2 cellular contexts compared by ENCODE assay signal in genomic region chr17:82177276-82177675, GRCh38.
TF ChIP-seq lines count a peak whose summit lies in the region.

No MANE protein-coding gene starts in this region.

TF ChIP-seq in HepG2, 621 proteins besides CTCF, POLR2A, EP300 and RAD21:
- no peak for TF ChIP-seq HDAC2 (CRISPR knock-in tag; IDR thresholded peaks at IDR 0.05)
- no peak for TF ChIP-seq ZNF704 (CRISPR knock-in tag; IDR thresholded peaks at IDR 0.05; ENCODE audit: borderline replicate concordance)
- TF ChIP-seq ZNF260 (CRISPR knock-in tag; IDR thresholded peaks at IDR 0.05; ENCODE audit: borderline replicate concordance, low read depth): no peak
- TF ChIP-seq CBX5 (CRISPR knock-in tag; IDR thresholded peaks at IDR 0.05; ENCODE audit: borderline replicate concordance): no peak
- no peak for TF ChIP-seq MTF1 (CRISPR knock-in tag; IDR thresholded peaks at IDR 0.05)
- no peak for TF ChIP-seq ZNF18 (CRISPR knock-in tag; IDR thresholded peaks at IDR 0.05; ENCODE audit: insufficient replicate concordance)
- TF ChIP-seq RFX5 (IDR thresholded peaks at IDR 0.05; ENCODE audit: low read depth, low read length): no peak
- TF ChIP-seq PRPF4 (IDR thresholded peaks at IDR 0.05; ENCODE audit: low read depth, low read length, poor library complexity, severe bottlenecking): no peak
- no peak for TF ChIP-seq SP140L (CRISPR knock-in tag; IDR thresholded peaks at IDR 0.05; ENCODE audit: borderline replicate concordance)
- TF ChIP-seq TMF1 (CRISPR knock-in tag; IDR thresholded peaks at IDR 0.05; ENCODE audit: low read depth): no peak

TF ChIP-seq in GM12878, 131 proteins besides CTCF, POLR2A, EP300 and RAD21:
- TF ChIP-seq TARDBP (IDR thresholded peaks at IDR 0.05; ENCODE audit: borderline replicate concordance) (no peak), EGR1 (IDR thresholded peaks at IDR 0.05; ENCODE audit: borderline replicate concordance in 1 of 2, low read depth in 2 of 2, low read length in 2 of 2) (no peak), ZNF207 (IDR thresholded peaks at IDR 0.05; ENCODE audit: borderline replicate concordance) (no peak), RFX5 (IDR thresholded peaks at IDR 0.05; ENCODE audit: low read depth, low read length) (no peak), SMARCA5 (IDR thresholded peaks at IDR 0.05) (no peak), PRDM15 (CRISPR knock-in tag; IDR thresholded peaks at IDR 0.05) (no peak), GABPA (IDR thresholded peaks at IDR 0.05; ENCODE audit: low read depth) (no peak), CREB1 (IDR thresholded peaks at IDR 0.05; ENCODE audit: low read depth) (no peak), HDGF (IDR thresholded peaks at IDR 0.05) (no peak), SUZ12 (IDR thresholded peaks at IDR 0.05; ENCODE audit: unreplicated experiment) (no peak), JUNB (IDR thresholded peaks at IDR 0.05) (no peak), SMAD1 (IDR thresholded peaks at IDR 0.05; ENCODE audit: low read depth, partially characterized antibody) (no peak), POU2F2 (IDR thresholded peaks at IDR 0.05; ENCODE audit: borderline replicate concordance, low read depth, low read length) (no peak), MTA3 (IDR thresholded peaks at IDR 0.05; ENCODE audit: borderline replicate concordance, low read length) (no peak), MYB (IDR thresholded peaks at IDR 0.05; ENCODE audit: borderline replicate concordance, low read depth, low read length) (no peak)
TF ChIP-seq in GM12878: peak in this region for 0.
